1 cellular context compared by ENCODE assay signal in genomic region chr5:100828071-100828689, GRCh38.
TF ChIP-seq lines count a peak whose summit lies in the region.

No MANE protein-coding gene starts in this region.

TF ChIP-seq in GM12878, 131 proteins besides CTCF, POLR2A, EP300 and RAD21 (continued from another document and continues in another):
- TF ChIP-seq NKRF (conservative IDR thresholded peaks at IDR 0.05) (peak; percentile 46; the same call in 1 of the 2 replicates), EZH2 (IDR thresholded peaks at IDR 0.05; ENCODE audit: borderline replicate concordance, control insufficient read depth, low read depth, low read length) (no peak), ATF3 (IDR thresholded peaks at IDR 0.05; ENCODE audit: borderline replicate concordance, extremely low read depth, low read depth, low read length) (no peak), KAT2A (conservative IDR thresholded peaks at IDR 0.05; ENCODE audit: control insufficient read depth, low read depth, low read length) (no peak), CREM (IDR thresholded peaks at IDR 0.05; ENCODE audit: low read depth) (peak; percentile 61), USF2 (IDR thresholded peaks at IDR 0.05; ENCODE audit: borderline replicate concordance, low read depth, low read length) (no peak), STAT3 (IDR thresholded peaks at IDR 0.05; ENCODE audit: low read depth, low read length) (0 out of 2 replicates have a peak, but pooled peaks have one; percentile 72), CUX1 (IDR thresholded peaks at IDR 0.05; ENCODE audit: insufficient replicate concordance, low read depth, low read length) (peak; percentile 96), RELB (IDR thresholded peaks at IDR 0.05; ENCODE audit: low read depth) (peak; percentile 95), BACH1 (IDR thresholded peaks at IDR 0.05; ENCODE audit: borderline replicate concordance) (peak; percentile 83; the same call in 1 of the 2 replicates), CHD1 (IDR thresholded peaks at IDR 0.05; ENCODE audit: low read depth, low read length) (peak; percentile 50; the same call in 1 of the 2 replicates), FOXK2 (IDR thresholded peaks at IDR 0.05) (no peak), BCL11A (IDR thresholded peaks at IDR 0.05; ENCODE audit: low read depth, low read length) (peak; percentile 99), RAD51 (IDR thresholded peaks at IDR 0.05) (no peak), ZNF384 (IDR thresholded peaks at IDR 0.05; ENCODE audit: borderline replicate concordance, low read depth, low read length) (no peak), NR2F1 (conservative IDR thresholded peaks at IDR 0.05) (peak; percentile 62; the same call in 1 of the 2 replicates), ZZZ3 (IDR thresholded peaks at IDR 0.05; ENCODE audit: control insufficient read depth, insufficient read length, low read depth) (no peak), IRF5 (IDR thresholded peaks at IDR 0.05; ENCODE audit: borderline replicate concordance) (no peak), ELK1 (IDR thresholded peaks at IDR 0.05; ENCODE audit: low read depth, low read length) (no peak), PRDM15 (CRISPR knock-in tag; IDR thresholded peaks at IDR 0.05) (no peak), CBFB (IDR thresholded peaks at IDR 0.05; ENCODE audit: low read depth) (no peak), NFYA (IDR thresholded peaks at IDR 0.05; ENCODE audit: borderline replicate concordance, low read depth, low read length) (no peak), CHD2 (IDR thresholded peaks at IDR 0.05; ENCODE audit: borderline replicate concordance, low read depth, low read length) (no peak; the same call in 1 of the 2 replicates), SRF (IDR thresholded peaks at IDR 0.05; ENCODE audit: low read depth in 2 of 2, low read length in 2 of 2) (no peak), HSF1 (IDR thresholded peaks at IDR 0.05; ENCODE audit: low read depth, low read length) (no peak), BCLAF1 (IDR thresholded peaks at IDR 0.05) (no peak), IKZF1 (conservative IDR thresholded peaks at IDR 0.05) (peak; percentile 96), SP1 (IDR thresholded peaks at IDR 0.05; ENCODE audit: low read depth, low read length) (peak; percentile 20), NBN (IDR thresholded peaks at IDR 0.05) (peak; percentile 48), SMAD5 (IDR thresholded peaks at IDR 0.05; ENCODE audit: low read depth) (no peak), PAX8 (IDR thresholded peaks at IDR 0.05) (no peak), RB1 (IDR thresholded peaks at IDR 0.05; ENCODE audit: borderline replicate concordance) (no peak; the same call in 1 of the 2 replicates), SMARCA5 (IDR thresholded peaks at IDR 0.05) (no peak), GABPA (IDR thresholded peaks at IDR 0.05; ENCODE audit: low read depth) (0 out of 2 replicates have a peak, but pooled peaks have one; percentile 32), YBX1 (IDR thresholded peaks at IDR 0.05) (no peak), CBX3 (IDR thresholded peaks at IDR 0.05; ENCODE audit: borderline replicate concordance, low read depth) (no peak), POLR2AphosphoS2 (IDR thresholded peaks at IDR 0.05; ENCODE audit: low read depth, low read length) (no peak), CEBPB (IDR thresholded peaks at IDR 0.05; ENCODE audit: borderline replicate concordance in 1 of 2, low read depth in 2 of 2, low read length in 2 of 2) (no peak), RELA (IDR thresholded peaks at IDR 0.05; ENCODE audit: borderline replicate concordance, partially characterized antibody) (peak; percentile 42)
